23 cellular contexts compared by ENCODE assay signal in the genomic region with DNA sequence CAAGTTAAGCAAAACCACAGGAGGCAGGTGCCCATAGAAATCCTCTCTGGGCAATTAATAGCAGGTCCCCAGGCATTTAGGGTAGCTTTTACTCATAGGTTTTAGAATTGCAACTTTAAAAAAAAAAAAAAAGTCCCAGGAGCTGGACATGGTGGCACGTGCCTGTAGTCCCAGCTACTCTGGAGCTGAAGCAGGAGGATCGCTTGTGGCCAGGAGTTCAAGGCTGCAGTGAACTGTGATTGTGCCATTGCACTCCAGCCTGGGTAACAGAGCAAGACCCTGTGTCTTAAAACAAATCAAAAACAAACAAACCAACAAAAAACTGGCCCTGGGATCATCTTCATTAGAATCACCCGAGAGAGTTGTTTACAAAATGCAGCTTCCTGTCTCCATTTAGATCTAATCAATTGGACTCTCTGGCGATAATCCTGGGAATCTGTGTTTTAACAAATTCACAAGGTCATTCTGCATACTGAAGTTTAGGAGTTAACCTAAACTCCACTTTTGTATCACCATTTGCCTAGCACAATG.
"Had no signal": no experiment of that assay in that cellular context is flagged by ENCODE, and none has a peak within 500 bp of the region (broad histone marks: within the 10 kb centered on the region; RNA-seq: fewer than 3 reads in every experiment).

No MANE protein-coding gene starts in this region.

- H3K36me3 ChIP-seq: heart left ventricle, left ventricle myocardium inferior, neutrophil, spleen, suprapubic skin, thoracic aorta, tibial artery, uterus had no signal

- H3K27ac ChIP-seq: heart left ventricle, left ventricle myocardium inferior, neutrophil, parathyroid adenoma, psoas muscle, spleen, suprapubic skin, thoracic aorta, tibial artery, uterus had no signal

- DNase-seq: heart left ventricle; islet precursor cell; left ventricle myocardium inferior; midbrain; mucosa of descending colon; naive thymus-derived CD8-positive, alpha-beta T cell; occipital lobe; psoas muscle; retina; right cardiac atrium; small intestine; spleen; stimulated activated CD4-positive, alpha-beta T cell treated with anti-CD3 and anti-CD28 coated beads, Interleukin-4, amount 100 ng/mL, for 24 hours; stimulated activated naive CD4-positive, alpha-beta T cell; tibial artery; uterus had no signal

- H3K4me1 ChIP-seq: heart left ventricle, left ventricle myocardium inferior, parathyroid adenoma, psoas muscle, spleen, suprapubic skin, uterus had no signal

- H3K9me3 ChIP-seq: heart left ventricle, left ventricle myocardium inferior, mucosa of descending colon, neutrophil, psoas muscle, spleen, suprapubic skin, thoracic aorta, tibial artery, uterus had no signal

- ATAC-seq: heart left ventricle; mucosa of descending colon; naive thymus-derived CD8-positive, alpha-beta T cell; psoas muscle; right cardiac atrium; sciatic nerve; stimulated activated effector memory CD8-positive, alpha-beta T cell treated with anti-CD3 and anti-CD28 coated beads, Interleukin-12 subunit alpha, Interleukin-12 subunit beta, amount 100 ng/mL, for 72 hours had no signal

- H3K4me3 ChIP-seq: heart left ventricle, left ventricle myocardium inferior, lung, mucosa of descending colon, psoas muscle, spleen, suprapubic skin, thoracic aorta, tibial artery, uterus had no signal
